ENCODE assay signal across 13 cellular contexts in the genomic region with DNA sequence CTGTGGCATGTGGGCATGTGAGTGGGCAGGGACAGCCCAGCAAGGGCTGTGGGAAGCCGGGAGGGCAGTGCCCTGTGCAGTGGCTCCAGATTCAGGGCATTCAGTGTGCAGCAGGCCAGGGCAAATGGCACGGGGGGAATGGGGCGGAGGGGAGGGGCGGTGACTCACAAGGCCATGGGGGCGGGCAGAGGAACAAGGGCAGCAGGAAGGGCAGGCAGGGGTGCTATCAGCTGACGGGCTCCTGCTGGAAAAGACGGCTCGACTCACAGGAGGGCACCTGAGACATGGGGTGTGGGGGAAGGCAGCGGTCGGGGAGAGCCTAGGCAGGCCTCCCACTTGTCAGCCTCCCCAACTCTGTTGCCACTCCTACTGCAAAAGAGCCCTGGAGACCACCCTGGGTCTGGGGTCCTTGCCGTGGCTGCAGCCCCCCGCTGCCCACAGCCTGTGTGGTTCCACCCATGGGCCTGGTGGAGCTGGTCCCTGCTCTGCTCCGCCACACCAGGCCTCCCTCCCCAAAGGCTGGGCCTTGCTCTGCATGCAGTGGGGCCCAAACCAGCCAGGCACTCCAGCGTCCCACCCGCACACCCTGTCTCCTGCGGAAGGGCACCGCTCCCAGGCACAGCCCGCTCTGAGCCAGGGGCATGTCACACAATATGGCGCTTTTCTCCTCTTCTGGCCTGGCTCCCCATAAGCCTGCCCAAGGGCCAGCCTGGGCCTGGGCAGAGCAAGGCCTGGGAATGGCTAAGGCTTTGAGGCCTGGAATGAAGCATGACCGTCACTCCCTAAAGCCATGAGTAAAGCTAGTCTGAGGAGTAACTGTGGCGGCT. TPM values are rescaled to one million over a fixed set of nuclear protein-coding genes. Genes with fewer than 3 reads are reported as not detected.
A peak's percentile ranks its signal among the peaks of the same experiment; 100 is the strongest.
DNase-seq lines count a peak whose midpoint lies in the region; TF ChIP-seq lines count a peak whose summit lies in the region.
"Had no signal": no experiment of that assay in that cellular context is flagged by ENCODE, and none has a peak within 500 bp of the region (broad histone marks: within the 10 kb centered on the region; RNA-seq: fewer than 3 reads in every experiment).

No MANE protein-coding gene starts in this region.

- no peaks in the 10 kb centered on the region for H3K9me3 ChIP-seq in skeletal muscle tissue (ENCODE audit: control insufficient read depth in 3 of 3, low read length in 3 of 3)

- peak overlapping the region; percentile 25 for H3K27ac ChIP-seq in skeletal muscle tissue (ENCODE audit: low read depth, low read length)
- H3K27ac ChIP-seq: epithelial cell of prostate had no signal

- peak overlapping the region in 1 of 3 donors; percentile 45 for H3K4me3 ChIP-seq in skeletal muscle tissue (ENCODE audit: low read length in 3 of 3)

- H3K9me3 Mint-ChIP-seq in brain: peaks cover 0 to 5% (median 0%) of the 10 kb centered on the region in 5 experiments
- H3K9me3 Mint-ChIP-seq: CD4-positive, CD25-positive, alpha-beta regulatory T cell had no signal

- peak overlapping the region in 3 of 5 experiments; percentile 28 to 82 (median 57) for H3K27ac Mint-ChIP-seq in brain
- H3K27ac Mint-ChIP-seq: nephron had no signal

- peak; percentile 54 for DNase-seq in HK-2 (ENCODE audit: unreplicated experiment)
- DNase-seq in kidney tubule cell (ENCODE audit: low spot score): peak; percentile 62
- no peak for DNase-seq in DMS153 (lab: John Stamatoyannopoulos, UW)
- no peak for DNase-seq in NCI-H1092 (lab: John Stamatoyannopoulos, UW)
- no peak for DNase-seq in SHP77 treated with DMSO at 0.1 percent for 48 hours (lab: John Stamatoyannopoulos, UW)
- DNase-seq in COLO668 (lab: John Stamatoyannopoulos, UW; ENCODE audit: unreplicated experiment): no peak
- DNase-seq: CD4-positive, CD25-positive, alpha-beta regulatory T cell; NCI-H1436; NCI-H748 treated with DMSO at 0.1 percent for 48 hours had no signal

- H3K36me3 Mint-ChIP-seq in brain: peaks cover 25% of the 10 kb centered on the region

- H3K27me3 Mint-ChIP-seq in brain: no peaks in the 10 kb centered on the region
- H3K27me3 Mint-ChIP-seq: CD4-positive, CD25-positive, alpha-beta regulatory T cell had no signal

- H3K4me1 ChIP-seq in skeletal muscle tissue (ENCODE audit: control insufficient read depth in 3 of 3, insufficient read depth in 3 of 3, low read length in 3 of 3): peaks cover 14 to 27% (median 16%) of the 10 kb centered on the region in 3 donors

- peak overlapping the region in 2 of 3 donors; percentile 33 to 69 for H3K9ac ChIP-seq in skeletal muscle tissue (ENCODE audit: low read depth in 1 of 3, low read length in 3 of 3)

- no peak overlapping the region for H3K4me3 Mint-ChIP-seq in brain
- H3K4me3 Mint-ChIP-seq: CD4-positive, CD25-positive, alpha-beta regulatory T cell; nephron had no signal

- H3K27me3 ChIP-seq in skeletal muscle tissue (ENCODE audit: control insufficient read depth in 3 of 3, insufficient read depth in 3 of 3, low read length in 3 of 3): no peaks in the 10 kb centered on the region

- H3K36me3 ChIP-seq in skeletal muscle tissue (ENCODE audit: control insufficient read depth in 3 of 3, insufficient read depth in 3 of 3, low read length in 3 of 3): peaks cover 2 to 4% (median 2%) of the 10 kb centered on the region in 3 donors

- peaks cover 56% of the 10 kb centered on the region for H3K4me1 Mint-ChIP-seq in brain

- TF ChIP-seq CTCF in brain (conservative IDR thresholded peaks at IDR 0.05): no peak

RNA-seq across cellular contexts. Expression of gene HS6ST1, which starts 25.9 kb away (rescaled TPM):
- polyA plus RNA-seq in brain (ENCODE audit: insufficient read depth, low read depth, low replicate concordance): 64.3 TPM
- 12.5 TPM for total RNA-seq in skeletal muscle tissue

Comparison
In these comparisons a context has a peak if more than half of its experiments do, and no peak if none do; other contexts are left out.
1. DNase-seq: peak in HK-2 (single experiment) and kidney tubule cell (single experiment); none in DMS153 (single experiment), NCI-H1092 (single experiment), SHP77 treated with DMSO at 0.1 percent for 48 hours (single experiment) and COLO668 (single experiment).